ENCODE assay signal across 35 cellular contexts in the genomic region with DNA sequence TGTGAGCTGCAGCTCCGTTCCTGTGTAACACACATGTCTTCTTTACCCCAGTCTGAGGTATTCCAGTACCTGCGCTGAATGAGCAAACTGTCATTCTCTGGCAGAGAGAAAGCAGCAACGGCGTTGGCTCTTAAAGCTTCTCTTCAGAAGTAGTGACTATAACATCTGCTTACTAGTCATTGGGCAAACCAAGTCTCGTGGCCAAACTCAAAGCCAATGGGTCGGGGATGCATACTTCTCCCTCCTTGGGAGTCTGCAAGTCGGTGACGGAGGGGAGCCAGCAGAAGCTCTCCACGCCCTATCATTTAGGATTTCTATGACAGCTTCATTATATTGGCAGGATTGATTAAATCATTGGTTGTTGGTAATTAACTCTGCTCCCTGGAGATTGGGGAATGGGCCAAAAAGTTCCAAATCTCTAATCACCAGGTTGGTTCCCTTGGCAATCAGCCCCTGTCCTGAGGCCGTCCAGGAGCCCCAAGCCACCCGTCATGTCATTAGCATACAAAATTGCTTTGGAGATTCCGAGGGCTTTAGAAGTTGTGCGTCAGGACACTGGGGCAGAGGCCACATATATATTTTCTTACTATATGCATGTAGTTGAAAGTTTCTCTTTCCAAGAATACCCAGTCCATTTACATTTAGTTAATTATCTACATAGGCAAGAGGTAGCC.
"Had no signal": no experiment of that assay in that cellular context is flagged by ENCODE, and none has a peak within 500 bp of the region (broad histone marks: within the 10 kb centered on the region; RNA-seq: fewer than 3 reads in every experiment).

No MANE protein-coding gene starts in this region.

- H3K27me3 ChIP-seq: ascending aorta, cardiac muscle cell had no signal

- H3K27ac ChIP-seq: ascending aorta, cardiac muscle cell, VCaP had no signal

- H3K4me3 Mint-ChIP-seq: activated B cell treated with CpG ODN at 0.5 μM for 24 hours; activated CD4-positive, alpha-beta memory T cell treated with anti-CD3 and anti-CD28 coated beads for 36 hours; activated CD4-positive, alpha-beta T cell treated with anti-CD3 and anti-CD28 coated beads for 36 hours; activated CD4-positive, alpha-beta T cell treated with anti-CD3 and anti-CD28 coated beads, Interleukin-2, amount 10 ng/mL, durations not matched to agents 7 days and 5 days; activated CD8-positive, alpha-beta memory T cell treated with anti-CD3 and anti-CD28 coated beads, Interleukin-2, amount 10 ng/mL, durations not matched to agents 7 days and 5 days; activated CD8-positive, alpha-beta T cell treated with anti-CD3 and anti-CD28 coated beads, Interleukin-2, amount 10 ng/mL, durations not matched to agents 7 days and 5 days; activated naive CD4-positive, alpha-beta T cell treated with anti-CD3 and anti-CD28 coated beads, Interleukin-2, amount 10 ng/mL, durations not matched to agents 7 days and 5 days; activated naive CD4-positive, alpha-beta T cell treated with anti-CD3 and anti-CD28 coated beads, Interleukin-2, amount 50 U/mL, for 24 hours; activated naive CD8-positive, alpha-beta T cell; activated naive CD8-positive, alpha-beta T cell treated with anti-CD3 and anti-CD28 coated beads, Interleukin-2, amount 10 ng/mL, durations not matched to agents 7 days and 5 days; activated naive CD8-positive, alpha-beta T cell treated with anti-CD3 and anti-CD28 coated beads, Interleukin-2, amount 50 U/mL, for 24 hours; activated T-cell treated with anti-CD3 and anti-CD28 coated beads, Interleukin-2, amount 50 U/mL, for 24 hours; brain; T-helper 1 cell treated with Interleukin-12 subunit alpha and Interleukin-12 subunit beta and Interleukin-4 antibody, amounts not matched to agents 30 μg/mL and 1 μg/mL, for 36 hours; T-helper 2 cell treated with Interferon-gamma antibody and Interleukin-4, amounts not matched to agents 5 μg/mL and 100 μg/mL, for 36 hours had no signal

- H3K9me3 Mint-ChIP-seq: activated B cell treated with CpG ODN at 0.5 μM for 24 hours; activated CD4-positive, alpha-beta memory T cell treated with anti-CD3 and anti-CD28 coated beads for 36 hours; activated naive CD4-positive, alpha-beta T cell treated with anti-CD3 and anti-CD28 coated beads, Interleukin-2, amount 50 U/mL, for 24 hours; activated naive CD8-positive, alpha-beta T cell treated with anti-CD3 and anti-CD28 coated beads, Interleukin-2, amount 50 U/mL, for 24 hours had no signal

- H3K27me3 Mint-ChIP-seq: activated CD4-positive, alpha-beta T cell treated with anti-CD3 and anti-CD28 coated beads, Interleukin-2, amount 10 ng/mL, durations not matched to agents 7 days and 5 days; activated CD8-positive, alpha-beta memory T cell treated with anti-CD3 and anti-CD28 coated beads, Interleukin-2, amount 10 ng/mL, durations not matched to agents 7 days and 5 days; activated naive CD4-positive, alpha-beta T cell treated with anti-CD3 and anti-CD28 coated beads, Interleukin-2, amount 10 ng/mL, durations not matched to agents 7 days and 5 days; activated naive CD8-positive, alpha-beta T cell treated with anti-CD3 and anti-CD28 coated beads, Interleukin-2, amount 10 ng/mL, durations not matched to agents 7 days and 5 days had no signal

- DNase-seq: activated B cell treated with CpG ODN at 0.5 μM for 24 hours; activated CD4-positive, alpha-beta memory T cell treated with anti-CD3 and anti-CD28 coated beads for 36 hours; activated CD4-positive, alpha-beta T cell treated with anti-CD3 and anti-CD28 coated beads for 36 hours; activated CD4-positive, alpha-beta T cell treated with anti-CD3 and anti-CD28 coated beads for 48 hours; activated CD4-positive, alpha-beta T cell treated with anti-CD3 and anti-CD28 coated beads, Interleukin-2, amount 10 ng/mL, durations not matched to agents 7 days and 5 days; activated CD4-positive, CD25-positive, alpha-beta regulatory T cell treated with anti-CD3 and anti-CD28 coated beads, Interleukin-2, amount 50 U/mL, for 72 hours; activated CD8-positive, alpha-beta memory T cell treated with anti-CD3 and anti-CD28 coated beads for 24 hours; activated CD8-positive, alpha-beta memory T cell treated with anti-CD3 and anti-CD28 coated beads, Interleukin-2, amount 10 ng/mL, durations not matched to agents 7 days and 5 days; activated CD8-positive, alpha-beta memory T cell treated with anti-CD3 and anti-CD28 coated beads, Interleukin-2, amount 50 U/mL, for 48 hours; activated CD8-positive, alpha-beta T cell treated with anti-CD3 and anti-CD28 coated beads, Interleukin-2, amount 10 ng/mL, durations not matched to agents 7 days and 5 days; activated effector memory CD4-positive, alpha-beta T cell treated with Interleukin-2 at 50 U/mL for 16 hours; activated gamma-delta T cell; activated naive CD4-positive, alpha-beta T cell treated with anti-CD3 and anti-CD28 coated beads, Interleukin-2, amount 10 ng/mL, durations not matched to agents 7 days and 5 days; activated naive CD4-positive, alpha-beta T cell treated with Interleukin-2 at 50 U/mL for 16 hours; activated naive CD8-positive, alpha-beta T cell treated with anti-CD3 and anti-CD28 coated beads, Interleukin-2, amount 10 ng/mL, durations not matched to agents 7 days and 5 days; activated naive CD8-positive, alpha-beta T cell treated with anti-CD3 and anti-CD28 coated beads, Interleukin-2, amount 50 U/mL, for 24 hours; activated T-cell treated with anti-CD3 and anti-CD28 coated beads, Interleukin-2, amount 50 U/mL, for 24 hours; activated T-cell treated with anti-CD3 and anti-CD28 coated beads, Interleukin-2, amount 50 U/mL, for 48 hours; amygdala; anterior cingulate cortex; central memory CD4-positive, alpha-beta T cell; T-helper 1 cell; T-helper 2 cell; T-helper 9 cell had no signal

- H3K36me3 ChIP-seq: ascending aorta, cardiac muscle cell had no signal

- H3K4me1 Mint-ChIP-seq: activated B cell treated with CpG ODN at 0.5 μM for 24 hours; activated CD4-positive, alpha-beta T cell treated with anti-CD3 and anti-CD28 coated beads, Interleukin-2, amount 10 ng/mL, durations not matched to agents 7 days and 5 days; activated naive CD4-positive, alpha-beta T cell treated with anti-CD3 and anti-CD28 coated beads, Interleukin-2, amount 10 ng/mL, durations not matched to agents 7 days and 5 days; activated naive CD4-positive, alpha-beta T cell treated with anti-CD3 and anti-CD28 coated beads, Interleukin-2, amount 50 U/mL, for 24 hours; activated naive CD8-positive, alpha-beta T cell treated with anti-CD3 and anti-CD28 coated beads, Interleukin-2, amount 10 ng/mL, durations not matched to agents 7 days and 5 days; brain had no signal

- FAIRE-seq: bronchial epithelial cell, TTC549 had no signal

- H3K4me3 ChIP-seq: ascending aorta, cardiac muscle cell had no signal

- H3K9me3 ChIP-seq: ascending aorta had no signal

- ATAC-seq: activated CD4-positive, alpha-beta T cell treated with anti-CD3 and anti-CD28 coated beads for 36 hours; activated CD8-positive, alpha-beta memory T cell treated with anti-CD3 and anti-CD28 coated beads, Interleukin-2, amount 10 ng/mL, durations not matched to agents 7 days and 5 days; activated CD8-positive, alpha-beta T cell treated with anti-CD3 and anti-CD28 coated beads, Interleukin-2, amount 10 ng/mL, durations not matched to agents 7 days and 5 days; activated naive CD8-positive, alpha-beta T cell treated with anti-CD3 and anti-CD28 coated beads, Interleukin-2, amount 50 U/mL, for 24 hours had no signal

- H3K27ac Mint-ChIP-seq: activated B cell treated with CpG ODN at 0.5 μM for 24 hours; activated CD4-positive, alpha-beta memory T cell treated with anti-CD3 and anti-CD28 coated beads for 36 hours; activated CD4-positive, alpha-beta T cell treated with anti-CD3 and anti-CD28 coated beads for 36 hours; activated CD4-positive, alpha-beta T cell treated with anti-CD3 and anti-CD28 coated beads, Interleukin-2, amount 10 ng/mL, durations not matched to agents 7 days and 5 days; activated CD8-positive, alpha-beta memory T cell treated with anti-CD3 and anti-CD28 coated beads, Interleukin-2, amount 10 ng/mL, durations not matched to agents 7 days and 5 days; activated CD8-positive, alpha-beta T cell treated with anti-CD3 and anti-CD28 coated beads, Interleukin-2, amount 10 ng/mL, durations not matched to agents 7 days and 5 days; activated naive CD4-positive, alpha-beta T cell treated with anti-CD3 and anti-CD28 coated beads, Interleukin-2, amount 10 ng/mL, durations not matched to agents 7 days and 5 days; activated naive CD4-positive, alpha-beta T cell treated with anti-CD3 and anti-CD28 coated beads, Interleukin-2, amount 50 U/mL, for 24 hours; activated naive CD8-positive, alpha-beta T cell; activated naive CD8-positive, alpha-beta T cell treated with anti-CD3 and anti-CD28 coated beads, Interleukin-2, amount 10 ng/mL, durations not matched to agents 7 days and 5 days; activated naive CD8-positive, alpha-beta T cell treated with anti-CD3 and anti-CD28 coated beads, Interleukin-2, amount 50 U/mL, for 24 hours; activated T-cell treated with anti-CD3 and anti-CD28 coated beads, Interleukin-2, amount 50 U/mL, for 24 hours; activated T-helper 2 cell treated with anti-CD3 and anti-CD28 coated beads, Interferon-gamma antibody, Interleukin-2, Interleukin-4, amounts not matched to agents 10 μg/mL and 5 μg/mL and 100 μg/mL, durations not matched to agents 14 hours and 24 hours and 36 hours; brain; T-helper 1 cell treated with Interleukin-12 subunit alpha and Interleukin-12 subunit beta and Interleukin-4 antibody, amounts not matched to agents 30 μg/mL and 1 μg/mL, for 36 hours; T-helper 2 cell treated with Interferon-gamma antibody and Interleukin-4, amounts not matched to agents 5 μg/mL and 100 μg/mL, for 36 hours had no signal

- H3K4me1 ChIP-seq: ascending aorta had no signal

- H3K36me3 Mint-ChIP-seq: activated CD4-positive, alpha-beta memory T cell treated with anti-CD3 and anti-CD28 coated beads for 36 hours; activated CD8-positive, alpha-beta memory T cell treated with anti-CD3 and anti-CD28 coated beads, Interleukin-2, amount 10 ng/mL, durations not matched to agents 7 days and 5 days; activated naive CD4-positive, alpha-beta T cell treated with anti-CD3 and anti-CD28 coated beads, Interleukin-2, amount 10 ng/mL, durations not matched to agents 7 days and 5 days; activated naive CD4-positive, alpha-beta T cell treated with anti-CD3 and anti-CD28 coated beads, Interleukin-2, amount 50 U/mL, for 24 hours; activated naive CD8-positive, alpha-beta T cell; activated naive CD8-positive, alpha-beta T cell treated with anti-CD3 and anti-CD28 coated beads, Interleukin-2, amount 10 ng/mL, durations not matched to agents 7 days and 5 days; brain had no signal
